ENCODE assay signal across 12 cellular contexts in genomic region chr21:42113926-42114409, GRCh38. TPM values are rescaled to one million over a fixed set of nuclear protein-coding genes. Genes with fewer than 3 reads are reported as not detected.
DNase-seq lines count a peak whose midpoint lies in the region; ATAC-seq and TF ChIP-seq lines count a peak whose summit lies in the region.
"Had no signal": no experiment of that assay in that cellular context is flagged by ENCODE, and none has a peak within 500 bp of the region (broad histone marks: within the 10 kb centered on the region; RNA-seq: fewer than 3 reads in every experiment).

No MANE protein-coding gene starts in this region.

- POLR2A ChIA-PET in HEK293 (lab: Yijun Ruan, JAX) (interaction anchor here (0.5 kb wide), 1 partner anchor 482 kb away, joined by 3 read pairs; no protein-coding TSS in a partner anchor), RWPE1 (lab: Yijun Ruan, JAX; ENCODE audit: low non-redundant PET) (no interaction called here)

- intact Hi-C loops in uterus (cut with DNase I; ENCODE audit: low total_unique reads) = no loop called here

- CTCF ChIA-PET in HEK293 (lab: Yijun Ruan, JAX) = interaction anchor here (1.2 to 2.0 kb wide), 3 partner anchors 12 to 297 kb away, joined by 3 to 5 read pairs (median 3); no protein-coding TSS in a partner anchor
- CTCF ChIA-PET in RWPE1 (lab: Yijun Ruan, JAX) = interaction anchor here (1.2 to 1.3 kb wide), 2 partner anchors 27 to 156 kb away, joined by 3 read pairs; no protein-coding TSS in a partner anchor

- DNase-seq in AG08396 (ENCODE audit: low spot score) (peak; percentile 36), RWPE1 (ENCODE audit: low spot score) (peak; percentile 57), iris pigment epithelial cell (ENCODE audit: low read depth) (peak; percentile 14), D341Med (ENCODE audit: low spot score) (no peak), uterus (no peak), OCI-M2 (lab: John Stamatoyannopoulos, UW; ENCODE audit: unreplicated experiment) (no peak)
- DNase-seq: CD4-positive, alpha-beta memory T cell; effector CD8-positive, alpha-beta T cell; NCI-H1105 treated with DMSO at 0.1 percent for 48 hours had no signal

- H3K27me3 ChIP-seq in uterus = no peaks in the 10 kb centered on the region

- no peaks in the 10 kb centered on the region for H3K4me1 ChIP-seq in HEK293 (ENCODE audit: control insufficient read depth, insufficient read depth, low read length)
- H3K4me1 ChIP-seq in uterus = no peaks in the 10 kb centered on the region

- ATAC-seq in SK-N-SH treated with all-trans-retinoic acid at 6 μM for 48 hours = no peak

- H3K27ac ChIP-seq in HEK293 (ENCODE audit: extremely low read depth, low read depth, low read length) (no peak overlapping the region), RWPE1 (no peak overlapping the region), uterus (no peak overlapping the region)
- H3K27ac ChIP-seq: tibial nerve had no signal

- TF ChIP-seq CTCF in HEK293 (tag by site-specific recombination; IDR thresholded peaks at IDR 0.05) = no peak
- TF ChIP-seq CTCF in RWPE1 (conservative IDR thresholded peaks at IDR 0.05; ENCODE audit: low read depth) = peak; percentile 24; the same call in 1 of the 2 replicates
- no peak for TF ChIP-seq CTCF in uterus (IDR thresholded peaks at IDR 0.05)

- H3K9me3 ChIP-seq in HEK293 (ENCODE audit: control insufficient read depth, insufficient read depth, low read depth, low read length) = no peaks in the 10 kb centered on the region
- no peaks in the 10 kb centered on the region for H3K9me3 ChIP-seq in uterus
- H3K9me3 ChIP-seq: tibial nerve had no signal

- no peaks in the 10 kb centered on the region for H3K36me3 ChIP-seq in HEK293 (ENCODE audit: control insufficient read depth in 2 of 2, insufficient read depth in 1 of 2, low read length in 2 of 2)
- H3K36me3 ChIP-seq in uterus = no peaks in the 10 kb centered on the region
- H3K36me3 ChIP-seq: tibial nerve had no signal

- H3K4me3 ChIP-seq in HEK293 (ENCODE audit: low read depth, low read length) (no peak overlapping the region), uterus (no peak overlapping the region)
- H3K4me3 ChIP-seq: tibial nerve had no signal

- TF ChIP-seq POLR2A in uterus (IDR thresholded peaks at IDR 0.05) = no peak

TF ChIP-seq in HEK293, 187 proteins besides CTCF, POLR2A, EP300 and RAD21:
- TF ChIP-seq EGR2 (tag by site-specific recombination; IDR thresholded peaks at IDR 0.05; ENCODE audit: low read depth) = peak; percentile 94
- TF ChIP-seq ZNF610 (tag by site-specific recombination; IDR thresholded peaks at IDR 0.05; ENCODE audit: borderline replicate concordance) = no peak
- TF ChIP-seq ZBTB17 (tag by site-specific recombination; IDR thresholded peaks at IDR 0.05) = peak; percentile 46; the same call in 1 of the 2 replicates
- peak; percentile 86 for TF ChIP-seq ZFHX2 (tag by site-specific recombination; conservative IDR thresholded peaks at IDR 0.05)

TF ChIP-seq in SK-N-SH treated with all-trans-retinoic acid at 6 μM for 48 hours, 23 proteins besides CTCF, POLR2A, EP300 and RAD21:
- no peak for TF ChIP-seq ESRRG (CRISPR knock-in tag; IDR thresholded peaks at IDR 0.05)
- TF ChIP-seq ZFP30 (CRISPR knock-in tag; IDR thresholded peaks at IDR 0.05) = no peak
- TF ChIP-seq RARB (CRISPR knock-in tag; IDR thresholded peaks at IDR 0.05) = no peak
- TF ChIP-seq ISL1 (CRISPR knock-in tag; IDR thresholded peaks at IDR 0.05) = no peak
- TF ChIP-seq ZNF70 (CRISPR knock-in tag; IDR thresholded peaks at IDR 0.05) = no peak
- TF ChIP-seq, protein P1, sequence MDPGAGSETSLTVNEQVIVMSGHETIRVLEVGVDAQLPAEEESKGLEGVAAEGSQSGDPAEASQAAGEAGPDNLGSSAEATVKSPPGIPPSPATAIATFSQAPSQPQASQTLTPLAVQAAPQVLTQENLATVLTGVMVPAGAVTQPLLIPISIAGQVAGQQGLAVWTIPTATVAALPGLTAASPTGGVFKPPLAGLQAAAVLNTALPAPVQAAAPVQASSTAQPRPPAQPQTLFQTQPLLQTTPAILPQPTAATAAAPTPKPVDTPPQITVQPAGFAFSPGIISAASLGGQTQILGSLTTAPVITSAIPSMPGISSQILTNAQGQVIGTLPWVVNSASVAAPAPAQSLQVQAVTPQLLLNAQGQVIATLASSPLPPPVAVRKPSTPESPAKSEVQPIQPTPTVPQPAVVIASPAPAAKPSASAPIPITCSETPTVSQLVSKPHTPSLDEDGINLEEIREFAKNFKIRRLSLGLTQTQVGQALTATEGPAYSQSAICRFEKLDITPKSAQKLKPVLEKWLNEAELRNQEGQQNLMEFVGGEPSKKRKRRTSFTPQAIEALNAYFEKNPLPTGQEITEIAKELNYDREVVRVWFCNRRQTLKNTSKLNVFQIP (CRISPR knock-in tag; IDR thresholded peaks at IDR 0.05; ENCODE audit: borderline replicate concordance, low read depth) = no peak
- no peak for TF ChIP-seq ZC3H10 (CRISPR knock-in tag; IDR thresholded peaks at IDR 0.05)
- TF ChIP-seq TCF4 (CRISPR knock-in tag; IDR thresholded peaks at IDR 0.05; ENCODE audit: borderline replicate concordance) = no peak
- no peak for TF ChIP-seq ZNF565 (CRISPR knock-in tag; conservative IDR thresholded peaks at IDR 0.05; ENCODE audit: low read depth)
- TF ChIP-seq OSR1 (CRISPR knock-in tag; IDR thresholded peaks at IDR 0.05) = no peak
- no peak for TF ChIP-seq SNAI2 (CRISPR knock-in tag; IDR thresholded peaks at IDR 0.05)
- TF ChIP-seq CSDC2 (CRISPR knock-in tag; IDR thresholded peaks at IDR 0.05) = no peak
- TF ChIP-seq ZNF8 (CRISPR knock-in tag; IDR thresholded peaks at IDR 0.05) = no peak
- TF ChIP-seq GLIS3 (CRISPR knock-in tag; IDR thresholded peaks at IDR 0.05) = no peak
- TF ChIP-seq, protein P2, sequence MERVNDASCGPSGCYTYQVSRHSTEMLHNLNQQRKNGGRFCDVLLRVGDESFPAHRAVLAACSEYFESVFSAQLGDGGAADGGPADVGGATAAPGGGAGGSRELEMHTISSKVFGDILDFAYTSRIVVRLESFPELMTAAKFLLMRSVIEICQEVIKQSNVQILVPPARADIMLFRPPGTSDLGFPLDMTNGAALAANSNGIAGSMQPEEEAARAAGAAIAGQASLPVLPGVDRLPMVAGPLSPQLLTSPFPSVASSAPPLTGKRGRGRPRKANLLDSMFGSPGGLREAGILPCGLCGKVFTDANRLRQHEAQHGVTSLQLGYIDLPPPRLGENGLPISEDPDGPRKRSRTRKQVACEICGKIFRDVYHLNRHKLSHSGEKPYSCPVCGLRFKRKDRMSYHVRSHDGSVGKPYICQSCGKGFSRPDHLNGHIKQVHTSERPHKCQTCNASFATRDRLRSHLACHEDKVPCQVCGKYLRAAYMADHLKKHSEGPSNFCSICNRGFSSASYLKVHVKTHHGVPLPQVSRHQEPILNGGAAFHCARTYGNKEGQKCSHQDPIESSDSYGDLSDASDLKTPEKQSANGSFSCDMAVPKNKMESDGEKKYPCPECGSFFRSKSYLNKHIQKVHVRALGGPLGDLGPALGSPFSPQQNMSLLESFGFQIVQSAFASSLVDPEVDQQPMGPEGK (CRISPR knock-in tag; IDR thresholded peaks at IDR 0.05; ENCODE audit: borderline replicate concordance) = no peak
- no peak for TF ChIP-seq ARNTL (CRISPR knock-in tag; IDR thresholded peaks at IDR 0.05; ENCODE audit: borderline replicate concordance, low read depth)
- TF ChIP-seq, protein P3, sequence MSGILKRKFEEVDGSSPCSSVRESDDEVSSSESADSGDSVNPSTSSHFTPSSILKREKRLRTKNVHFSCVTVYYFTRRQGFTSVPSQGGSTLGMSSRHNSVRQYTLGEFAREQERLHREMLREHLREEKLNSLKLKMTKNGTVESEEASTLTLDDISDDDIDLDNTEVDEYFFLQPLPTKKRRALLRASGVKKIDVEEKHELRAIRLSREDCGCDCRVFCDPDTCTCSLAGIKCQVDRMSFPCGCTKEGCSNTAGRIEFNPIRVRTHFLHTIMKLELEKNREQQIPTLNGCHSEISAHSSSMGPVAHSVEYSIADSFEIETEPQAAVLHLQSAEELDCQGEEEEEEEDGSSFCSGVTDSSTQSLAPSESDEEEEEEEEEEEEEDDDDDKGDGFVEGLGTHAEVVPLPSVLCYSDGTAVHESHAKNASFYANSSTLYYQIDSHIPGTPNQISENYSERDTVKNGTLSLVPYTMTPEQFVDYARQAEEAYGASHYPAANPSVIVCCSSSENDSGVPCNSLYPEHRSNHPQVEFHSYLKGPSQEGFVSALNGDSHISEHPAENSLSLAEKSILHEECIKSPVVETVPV (CRISPR knock-in tag; IDR thresholded peaks at IDR 0.05) = no peak
- no peak for TF ChIP-seq CREB5 (CRISPR knock-in tag; IDR thresholded peaks at IDR 0.05; ENCODE audit: low read depth)
- TF ChIP-seq ZFP3 (CRISPR knock-in tag; IDR thresholded peaks at IDR 0.05) = no peak

RNA-seq across cellular contexts. Expression of gene UMODL1, which starts 42.9 kb away (rescaled TPM):
- not detected for total RNA-seq in uterus
- total RNA-seq: tibial nerve had no signal

Comparison
In these comparisons a context has a peak if more than half of its experiments do, and no peak if none do; other contexts are left out.
1. DNase-seq: peak in AG08396 (single experiment), RWPE1 (single experiment) and iris pigment epithelial cell (single experiment); none in D341Med (single experiment), uterus (0 of 2) and OCI-M2 (single experiment).